Comparison of ENCODE assay signal across 9 cellular contexts in genomic region chr7:151311294-151311864, GRCh38. TPM values are rescaled to one million over a fixed set of nuclear protein-coding genes. Genes with fewer than 3 reads are reported as not detected.
DNase-seq lines count a peak whose midpoint lies in the region; ATAC-seq and TF ChIP-seq lines count a peak whose summit lies in the region.
"Had no signal": no experiment of that assay in that cellular context is flagged by ENCODE, and none has a peak within 500 bp of the region (broad histone marks: within the 10 kb centered on the region; RNA-seq: fewer than 3 reads in every experiment).

No MANE protein-coding gene starts in this region.

- TF ChIP-seq CTCF in GM12865 (IDR thresholded peaks at IDR 0.05; ENCODE audit: insufficient read depth, low read depth, low read length, missing control alignments) (peak; percentile 18), esophagus squamous epithelium (IDR thresholded peaks at IDR 0.05) (peak in 1 of 6 experiments; percentile 27)

- ATAC-seq in HG03139 (IDR thresholded peaks at IDR 0.05; ENCODE audit: unreplicated experiment): no peak

- H3K9me3 ChIP-seq in esophagus squamous epithelium: peaks cover 0 to 6% (median 5%) of the 10 kb centered on the region in 3 donors

- DNase-seq in CD1c-positive myeloid dendritic cell (ENCODE audit: extremely low spot score) (peak; percentile 33), GM12865 (ENCODE audit: low read depth) (peak; percentile 51), OCI-M1 (lab: John Stamatoyannopoulos, UW) (peak; percentile 53), erythroblast (lab: John Stamatoyannopoulos, UW) (peak; percentile 39 to 49), G401 (ENCODE audit: low spot score) (no peak), esophagus squamous epithelium (lab: John Stamatoyannopoulos, UW) (no peak), NCI-H774 (lab: John Stamatoyannopoulos, UW) (no peak)
- DNase-seq: effector CD4-positive, alpha-beta T cell had no signal

- H3K4me3 ChIP-seq in GM12865 (ENCODE audit: low read depth, low read length): no peak overlapping the region
- no peak overlapping the region for H3K4me3 ChIP-seq in esophagus squamous epithelium

- H3K27me3 ChIP-seq in esophagus squamous epithelium: peaks cover 0 to 15% (median 0%) of the 10 kb centered on the region in 4 donors

- no peaks in the 10 kb centered on the region for H3K36me3 ChIP-seq in esophagus squamous epithelium

- TF ChIP-seq POLR2A in erythroblast (IDR thresholded peaks at IDR 0.05; ENCODE audit: low read length) (no peak), esophagus squamous epithelium (IDR thresholded peaks at IDR 0.05) (no peak)

- intact Hi-C loops in esophagus squamous epithelium (cut with DNase I): loop anchor here (5.0 kb wide), 1 partner anchor 36 kb away; no protein-coding TSS in a partner anchor

- in situ Hi-C loops in G401 (cut with HindIII; ENCODE audit: low sequenced_read_pairs): no loop called here

- WGBS in esophagus squamous epithelium, 2 donors: 49 to 59% methylated on average over 4 to 5 of the region's 6 CpGs

- no peak overlapping the region for H3K27ac ChIP-seq in esophagus squamous epithelium

- peaks cover 3 to 18% (median 3%) of the 10 kb centered on the region in 3 donors for H3K4me1 ChIP-seq in esophagus squamous epithelium

RNA-seq across cellular contexts. Expression of gene NUB1, which starts 30.2 kb away (rescaled TPM):
- total RNA-seq in G401 (2014; rRNA removed; shearing (Covaris generic)): 41.8 and 59.0 TPM in 2 replicates
- 10 to 100 TPM; 16.8 to 46.7 (median 26.1) TPM for total RNA-seq in esophagus squamous epithelium

Comparison
In these comparisons a context has a peak if more than half of its experiments do, and no peak if none do; other contexts are left out.
1. DNase-seq: peak in CD1c-positive myeloid dendritic cell (single experiment), GM12865 (single experiment), OCI-M1 (single experiment) and erythroblast (2 of 2); none in G401 (single experiment), esophagus squamous epithelium (single experiment) and NCI-H774 (single experiment).